In the genomic region with DNA sequence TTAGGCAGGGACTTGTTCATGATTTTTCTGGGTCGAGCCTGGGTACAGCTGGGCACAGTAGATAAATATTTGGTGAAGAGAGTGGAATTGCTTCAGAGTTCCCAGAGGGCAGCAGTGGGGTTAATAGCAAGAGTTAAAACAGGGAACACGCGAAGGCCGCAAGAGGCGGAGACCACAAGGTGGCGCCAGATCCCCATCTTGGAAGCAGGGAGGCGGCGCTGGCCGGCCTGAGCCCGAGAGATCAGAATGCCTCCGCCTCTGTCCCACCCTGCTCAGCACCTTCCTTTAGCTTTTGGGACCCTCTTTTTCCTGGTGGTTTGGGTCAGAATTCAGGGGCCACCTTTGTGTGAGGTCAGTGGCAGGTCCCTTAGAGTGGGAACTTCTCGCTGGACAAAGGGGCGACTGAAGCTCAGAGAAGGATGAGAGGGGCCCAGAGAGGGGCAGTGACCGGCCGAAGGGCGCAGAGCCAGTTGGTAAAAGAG, we compare ENCODE assay signal across 8 cellular contexts. TPM values are rescaled to one million over a fixed set of nuclear protein-coding genes. Genes with fewer than 3 reads are reported as not detected.
DNase-seq lines count a peak whose midpoint lies in the region; ATAC-seq and TF ChIP-seq lines count a peak whose summit lies in the region.

No MANE protein-coding gene starts in this region.

- peaks cover 8% of the 10 kb centered on the region for H3K27me3 Mint-ChIP-seq in activated naive CD4-positive, alpha-beta T cell treated with anti-CD3 and anti-CD28 coated beads for 36 hours (ENCODE audit: low read depth)
- H3K27me3 Mint-ChIP-seq in glutamatergic neuron (ENCODE audit: unreplicated experiment): no peaks in the 10 kb centered on the region

- no peak overlapping the region for H3K4me3 ChIP-seq in upper lobe of right lung

- H3K4me1 Mint-ChIP-seq in activated naive CD4-positive, alpha-beta T cell treated with anti-CD3 and anti-CD28 coated beads for 36 hours (ENCODE audit: low read depth): peaks cover 3% of the 10 kb centered on the region
- H3K4me1 Mint-ChIP-seq in glutamatergic neuron (ENCODE audit: low read depth, unreplicated experiment): peaks cover 10% of the 10 kb centered on the region

- H3K4me3 Mint-ChIP-seq in activated naive CD4-positive, alpha-beta T cell treated with anti-CD3 and anti-CD28 coated beads for 36 hours: no peak overlapping the region
- H3K4me3 Mint-ChIP-seq in glutamatergic neuron (ENCODE audit: unreplicated experiment): no peak overlapping the region

- H3K9me3 Mint-ChIP-seq in activated naive CD4-positive, alpha-beta T cell treated with anti-CD3 and anti-CD28 coated beads for 36 hours: no peaks in the 10 kb centered on the region
- peaks cover 2% of the 10 kb centered on the region for H3K9me3 Mint-ChIP-seq in glutamatergic neuron (ENCODE audit: unreplicated experiment)

- no peak overlapping the region for H3K27ac Mint-ChIP-seq in activated naive CD4-positive, alpha-beta T cell treated with anti-CD3 and anti-CD28 coated beads for 36 hours
- H3K27ac Mint-ChIP-seq in glutamatergic neuron (ENCODE audit: unreplicated experiment): no peak overlapping the region

- H3K36me3 ChIP-seq in upper lobe of right lung: no peaks in the 10 kb centered on the region

- H3K9me3 ChIP-seq in upper lobe of right lung: no peaks in the 10 kb centered on the region

- H3K36me3 Mint-ChIP-seq in activated naive CD4-positive, alpha-beta T cell treated with anti-CD3 and anti-CD28 coated beads for 36 hours (ENCODE audit: low read depth): no peaks in the 10 kb centered on the region
- no peaks in the 10 kb centered on the region for H3K36me3 Mint-ChIP-seq in glutamatergic neuron (ENCODE audit: unreplicated experiment)

- DNase-seq in GM04504 (ENCODE audit: low read depth) (peak; percentile 54), glutamatergic neuron (peak; percentile 96), posterior vena cava (ENCODE audit: low spot score) (peak; percentile 97), upper lobe of right lung (peak; percentile 94)
- peak; percentile 90 for DNase-seq in activated naive CD4-positive, alpha-beta T cell treated with anti-CD3 and anti-CD28 coated beads for 36 hours

- ATAC-seq in SK-N-SH treated with all-trans-retinoic acid at 6 μM for 48 hours: peak; percentile 85
- ATAC-seq in upper lobe of right lung: peak; percentile 94
- ATAC-seq in GM18519 (IDR thresholded peaks at IDR 0.05; ENCODE audit: low FRiP score, unreplicated experiment): no peak

- H3K4me1 ChIP-seq in upper lobe of right lung: peaks cover 24% of the 10 kb centered on the region

- no peaks in the 10 kb centered on the region for H3K27me3 ChIP-seq in upper lobe of right lung

- intact Hi-C loops in activated naive CD4-positive, alpha-beta T cell treated with anti-CD3 and anti-CD28 coated beads for 36 hours (cut with micrococcal nuclease): loop anchor here (1.0 to 5.0 kb wide), 3 partner anchors 52 to 281 kb away; no protein-coding TSS in a partner anchor
- intact Hi-C loops in posterior vena cava (cut with DNase I): loop anchor here (2.0 kb wide), 2 partner anchors 109 to 111 kb away; no protein-coding TSS in a partner anchor
- intact Hi-C loops in upper lobe of right lung (cut with DNase I): loop anchor here (2.0 kb wide), 1 partner anchor 111 kb away; no protein-coding TSS in a partner anchor

- CTCF ChIA-PET in activated naive CD4-positive, alpha-beta T cell treated with anti-CD3 and anti-CD28 coated beads for 36 hours (lab: Charles Lee): interaction anchor here (0.6 to 7.8 kb wide), 16 partner anchors 9 to 230 kb away, joined by 3 to 109 read pairs (median 4); no protein-coding TSS in a partner anchor

- H3K27ac ChIP-seq in upper lobe of right lung: no peak overlapping the region

- peak; percentile 64 for TF ChIP-seq CTCF in LNCAP (IDR thresholded peaks at IDR 0.05)
- peak; percentile 93 for TF ChIP-seq CTCF in glutamatergic neuron (IDR thresholded peaks at IDR 0.05; ENCODE audit: partially characterized antibody, unreplicated experiment)
- peak; percentile 95 for TF ChIP-seq CTCF in upper lobe of right lung (IDR thresholded peaks at IDR 0.05)

TF ChIP-seq in SK-N-SH treated with all-trans-retinoic acid at 6 μM for 48 hours, 23 proteins besides CTCF, POLR2A, EP300 and RAD21 (continues in another document):
- TF ChIP-seq ZFP3 (CRISPR knock-in tag; IDR thresholded peaks at IDR 0.05) (no peak), TSHZ2 (CRISPR knock-in tag; IDR thresholded peaks at IDR 0.05) (no peak), ZNF565 (CRISPR knock-in tag; conservative IDR thresholded peaks at IDR 0.05; ENCODE audit: low read depth) (no peak), TCF4 (CRISPR knock-in tag; IDR thresholded peaks at IDR 0.05; ENCODE audit: borderline replicate concordance) (no peak), SNAI2 (CRISPR knock-in tag; IDR thresholded peaks at IDR 0.05) (no peak), ESRRG (CRISPR knock-in tag; IDR thresholded peaks at IDR 0.05) (no peak), ZNF70 (CRISPR knock-in tag; IDR thresholded peaks at IDR 0.05) (no peak), PPARA (CRISPR knock-in tag; IDR thresholded peaks at IDR 0.05; ENCODE audit: borderline replicate concordance) (no peak), CSDC2 (CRISPR knock-in tag; IDR thresholded peaks at IDR 0.05) (no peak), OSR1 (CRISPR knock-in tag; IDR thresholded peaks at IDR 0.05) (no peak), PATZ1 (CRISPR knock-in tag; IDR thresholded peaks at IDR 0.05; ENCODE audit: borderline replicate concordance) (no peak), ZNF8 (CRISPR knock-in tag; IDR thresholded peaks at IDR 0.05) (no peak), ZFP30 (CRISPR knock-in tag; IDR thresholded peaks at IDR 0.05) (no peak), BACH2 (CRISPR knock-in tag; IDR thresholded peaks at IDR 0.05; ENCODE audit: borderline replicate concordance) (no peak), ARNTL (CRISPR knock-in tag; IDR thresholded peaks at IDR 0.05; ENCODE audit: borderline replicate concordance, low read depth) (no peak), GLIS3 (CRISPR knock-in tag; IDR thresholded peaks at IDR 0.05) (no peak), ISL1 (CRISPR knock-in tag; IDR thresholded peaks at IDR 0.05) (no peak), ZC3H10 (CRISPR knock-in tag; IDR thresholded peaks at IDR 0.05) (no peak)
- TF ChIP-seq, protein P1, sequence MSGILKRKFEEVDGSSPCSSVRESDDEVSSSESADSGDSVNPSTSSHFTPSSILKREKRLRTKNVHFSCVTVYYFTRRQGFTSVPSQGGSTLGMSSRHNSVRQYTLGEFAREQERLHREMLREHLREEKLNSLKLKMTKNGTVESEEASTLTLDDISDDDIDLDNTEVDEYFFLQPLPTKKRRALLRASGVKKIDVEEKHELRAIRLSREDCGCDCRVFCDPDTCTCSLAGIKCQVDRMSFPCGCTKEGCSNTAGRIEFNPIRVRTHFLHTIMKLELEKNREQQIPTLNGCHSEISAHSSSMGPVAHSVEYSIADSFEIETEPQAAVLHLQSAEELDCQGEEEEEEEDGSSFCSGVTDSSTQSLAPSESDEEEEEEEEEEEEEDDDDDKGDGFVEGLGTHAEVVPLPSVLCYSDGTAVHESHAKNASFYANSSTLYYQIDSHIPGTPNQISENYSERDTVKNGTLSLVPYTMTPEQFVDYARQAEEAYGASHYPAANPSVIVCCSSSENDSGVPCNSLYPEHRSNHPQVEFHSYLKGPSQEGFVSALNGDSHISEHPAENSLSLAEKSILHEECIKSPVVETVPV (CRISPR knock-in tag; IDR thresholded peaks at IDR 0.05): no peak

RNA-seq across cellular contexts. Expression of gene PADI2, which starts 6.5 kb away (rescaled TPM):
- total RNA-seq in activated naive CD4-positive, alpha-beta T cell treated with anti-CD3 and anti-CD28 coated beads for 36 hours: not detected
- total RNA-seq in glutamatergic neuron (ENCODE audit: unreplicated experiment) (0.74 TPM), posterior vena cava (1 to 10 TPM in 1 of 2 donors, under 1 TPM in 1; 1.00 to 1.6 TPM), upper lobe of right lung (20.0 TPM)
